Comparison of ENCODE assay signal across 10 cellular contexts in genomic region chr7:2172311-2173183, GRCh38.
DNase-seq lines count a peak whose midpoint lies in the region; ATAC-seq and TF ChIP-seq lines count a peak whose summit lies in the region.
"Had no signal": no experiment of that assay in that cellular context is flagged by ENCODE, and none has a peak within 500 bp of the region (broad histone marks: within the 10 kb centered on the region; RNA-seq: fewer than 3 reads in every experiment).

No MANE protein-coding gene starts in this region.

- H3K4me1 Mint-ChIP-seq in activated T-helper 1 cell treated with anti-CD3 and anti-CD28 coated beads, Interleukin-12 subunit alpha, Interleukin-12 subunit beta, Interleukin-2, Interleukin-4 antibody, amounts not matched to agents 30 ng/mL and 10 ng/mL and 1 ng/mL, durations not matched to agents 14 hours and 24 hours and 36 hours (ENCODE audit: low read depth) = no peaks in the 10 kb centered on the region

- H3K9me3 ChIP-seq in A673 (ENCODE audit: low read depth, low read length, poor library complexity, severe bottlenecking) (no peaks in the 10 kb centered on the region), right lobe of liver (no peaks in the 10 kb centered on the region), OCI-LY7 (ENCODE audit: low read length) (no peaks in the 10 kb centered on the region)

- WGBS in right lobe of liver (ENCODE audit: insufficient coverage, low coverage, low lambda C conversion rate, missing lambda C conversion rate) = 74% methylated on average over 9 of the region's 39 CpGs

- no peaks in the 10 kb centered on the region for H3K27me3 Mint-ChIP-seq in activated T-helper 1 cell treated with anti-CD3 and anti-CD28 coated beads, Interleukin-12 subunit alpha, Interleukin-12 subunit beta, Interleukin-2, Interleukin-4 antibody, amounts not matched to agents 30 ng/mL and 10 ng/mL and 1 ng/mL, durations not matched to agents 14 hours and 24 hours and 36 hours (ENCODE audit: insufficient read depth)
- H3K27me3 Mint-ChIP-seq: dendritic cell treated with granulocyte-macrophage colony-stimulating factor and Interleukin-4, amounts not matched to agents 40 ng/mL and 50 ng/mL, for 4 days had no signal

- H3K4me3 ChIP-seq in A673 (ENCODE audit: low read depth, low read length, poor library complexity, severe bottlenecking) (no peak overlapping the region), LNCaP clone FGC (ENCODE audit: low read depth, low read length) (0 out of 2 replicates have a peak overlapping the region, but pooled peaks have one; percentile 5), astrocyte of the spinal cord (ENCODE audit: low read depth, low read length) (no peak overlapping the region), right lobe of liver (no peak overlapping the region), OCI-LY7 (ENCODE audit: low read depth, low read length, poor library complexity, severe bottlenecking) (no peak overlapping the region)
- H3K4me3 ChIP-seq: skin epidermis had no signal

- peak; percentile 80 for DNase-seq in A673 (ENCODE audit: low spot score)
- peak; percentile 98 for DNase-seq in LNCaP clone FGC (ENCODE audit: low read depth)
- peak; percentile 95 for DNase-seq in astrocyte of the spinal cord (ENCODE audit: low read depth, low spot score)
- DNase-seq in right lobe of liver = no peak
- no peak for DNase-seq in GM19238 (ENCODE audit: insufficient read length, low spot score)
- DNase-seq in OCI-LY7 (ENCODE audit: low spot score) = no peak
- DNase-seq in activated T-helper 1 cell treated with anti-CD3 and anti-CD28 coated beads, Interleukin-12 subunit alpha, Interleukin-12 subunit beta, Interleukin-2, Interleukin-4 antibody, amounts not matched to agents 30 ng/mL and 10 ng/mL and 1 ng/mL, durations not matched to agents 14 hours and 24 hours and 36 hours (ENCODE audit: low spot score) = no peak
- no peak for DNase-seq in NAMALWA (ENCODE audit: low spot score)

- POLR2A ChIA-PET in A673 (lab: Charles Lee; ENCODE audit: low non-redundant PET) = no interaction called here
- POLR2A ChIA-PET in OCI-LY7 (lab: Charles Lee) = no interaction called here

- H3K9me2 ChIP-seq in OCI-LY7 (ENCODE audit: insufficient read depth, low read length) = no peaks in the 10 kb centered on the region

- CTCF ChIA-PET in A673 (lab: Charles Lee) (interaction anchor here (1.1 kb wide), 1 partner anchor 360 kb away, joined by 3 read pairs; no protein-coding TSS in a partner anchor), OCI-LY7 (lab: Charles Lee; ENCODE audit: unreplicated experiment) (no interaction called here)

- H3K36me3 Mint-ChIP-seq in activated T-helper 1 cell treated with anti-CD3 and anti-CD28 coated beads, Interleukin-12 subunit alpha, Interleukin-12 subunit beta, Interleukin-2, Interleukin-4 antibody, amounts not matched to agents 30 ng/mL and 10 ng/mL and 1 ng/mL, durations not matched to agents 14 hours and 24 hours and 36 hours (ENCODE audit: low read depth) = peaks cover 3% of the 10 kb centered on the region

- H3K79me2 ChIP-seq in OCI-LY7 (ENCODE audit: insufficient read depth, low read depth, low read length) = no peaks in the 10 kb centered on the region

- no peak for TF ChIP-seq CTCF in A673 (conservative IDR thresholded peaks at IDR 0.05; ENCODE audit: low read depth, low read length)
- TF ChIP-seq CTCF in LNCaP clone FGC (IDR thresholded peaks at IDR 0.05; ENCODE audit: control insufficient read depth, extremely low read depth, insufficient read depth) = no peak
- TF ChIP-seq CTCF in astrocyte of the spinal cord (IDR thresholded peaks at IDR 0.05; ENCODE audit: low read depth, low read length) = peak; percentile 2
- no peak for TF ChIP-seq CTCF in right lobe of liver (IDR thresholded peaks at IDR 0.05)
- no peak for TF ChIP-seq CTCF in OCI-LY7 (conservative IDR thresholded peaks at IDR 0.05; ENCODE audit: low read length)

- H3K27me3 ChIP-seq in A673 (replicated peaks; ENCODE audit: insufficient read depth, low read depth, low read length, poor library complexity) (no peaks in the 10 kb centered on the region), right lobe of liver (no peaks in the 10 kb centered on the region)

- H3K27ac Mint-ChIP-seq in activated T-helper 1 cell treated with anti-CD3 and anti-CD28 coated beads, Interleukin-12 subunit alpha, Interleukin-12 subunit beta, Interleukin-2, Interleukin-4 antibody, amounts not matched to agents 30 ng/mL and 10 ng/mL and 1 ng/mL, durations not matched to agents 14 hours and 24 hours and 36 hours = no peak overlapping the region
- H3K27ac Mint-ChIP-seq: dendritic cell treated with granulocyte-macrophage colony-stimulating factor and Interleukin-4, amounts not matched to agents 40 ng/mL and 50 ng/mL, for 4 days had no signal

- no peak for TF ChIP-seq POLR2A in right lobe of liver (IDR thresholded peaks at IDR 0.05)

- no peaks in the 10 kb centered on the region for H4K20me1 ChIP-seq in OCI-LY7 (ENCODE audit: insufficient read depth, low read length)

- BruUV-seq in A673 (replicated peaks; lab: Mats Ljungman, UMichigan) (no TSS peak), OCI-LY7 (replicated peaks; lab: Mats Ljungman, UMichigan) (no TSS peak)

- in situ Hi-C loops in astrocyte of the spinal cord (cut with HindIII; ENCODE audit: low sequenced_read_pairs) = no loop called here

- intact Hi-C loops in A673 (cut with micrococcal nuclease; ENCODE audit: unreplicated experiment) (no loop called here), right lobe of liver (cut with DNase I) (no loop called here), OCI-LY7 (cut with micrococcal nuclease; ENCODE audit: unreplicated experiment) (loop anchor here (2.0 kb wide), 1 partner anchor 18 kb away; no protein-coding TSS in a partner anchor)
- intact Hi-C loops in activated T-helper 1 cell treated with anti-CD3 and anti-CD28 coated beads, Interleukin-12 subunit alpha, Interleukin-12 subunit beta, Interleukin-2, Interleukin-4 antibody, amounts not matched to agents 30 ng/mL and 10 ng/mL and 1 ng/mL, durations not matched to agents 14 hours and 24 hours and 36 hours (cut with micrococcal nuclease) = no loop called here

- H3K36me3 ChIP-seq in A673 (ENCODE audit: insufficient read depth, low read length, poor library complexity, severe bottlenecking) = no peaks in the 10 kb centered on the region
- no peaks in the 10 kb centered on the region for H3K36me3 ChIP-seq in right lobe of liver
- H3K36me3 ChIP-seq in OCI-LY7 (ENCODE audit: insufficient read depth, low read length) = peaks cover 16% of the 10 kb centered on the region; the same call in 1 of the 2 replicates

- peak; percentile 28 to 67 (median 43) for ATAC-seq in right lobe of liver

- peaks cover 42% of the 10 kb centered on the region for H3K4me1 ChIP-seq in A673 (ENCODE audit: insufficient read depth, low read length, poor library complexity, severe bottlenecking)
- H3K4me1 ChIP-seq in right lobe of liver = no peaks in the 10 kb centered on the region
- no peaks in the 10 kb centered on the region for H3K4me1 ChIP-seq in OCI-LY7 (ENCODE audit: insufficient read depth, low read length, poor library complexity, severe bottlenecking)

- no peak overlapping the region for H3K4me3 Mint-ChIP-seq in activated T-helper 1 cell treated with anti-CD3 and anti-CD28 coated beads, Interleukin-12 subunit alpha, Interleukin-12 subunit beta, Interleukin-2, Interleukin-4 antibody, amounts not matched to agents 30 ng/mL and 10 ng/mL and 1 ng/mL, durations not matched to agents 14 hours and 24 hours and 36 hours
- H3K4me3 Mint-ChIP-seq: dendritic cell treated with granulocyte-macrophage colony-stimulating factor and Interleukin-4, amounts not matched to agents 40 ng/mL and 50 ng/mL, for 4 days had no signal

- H3K9me3 Mint-ChIP-seq in activated T-helper 1 cell treated with anti-CD3 and anti-CD28 coated beads, Interleukin-12 subunit alpha, Interleukin-12 subunit beta, Interleukin-2, Interleukin-4 antibody, amounts not matched to agents 30 ng/mL and 10 ng/mL and 1 ng/mL, durations not matched to agents 14 hours and 24 hours and 36 hours = no peaks in the 10 kb centered on the region
- H3K9me3 Mint-ChIP-seq: dendritic cell treated with granulocyte-macrophage colony-stimulating factor and Interleukin-4, amounts not matched to agents 40 ng/mL and 50 ng/mL, for 4 days had no signal

- H3K27ac ChIP-seq in A673 (ENCODE audit: low read depth, low read length, poor library complexity, severe bottlenecking) = peak overlapping the region; percentile 52
- no peak overlapping the region for H3K27ac ChIP-seq in right lobe of liver
- H3K27ac ChIP-seq in OCI-LY7 (ENCODE audit: low read depth, low read length, poor library complexity, severe bottlenecking) = no peak overlapping the region
- H3K27ac ChIP-seq: skin epidermis had no signal

- no peak overlapping the region for H3K4me2 ChIP-seq in OCI-LY7 (ENCODE audit: low read length)

- H2AFZ ChIP-seq in OCI-LY7 (ENCODE audit: low read length) = no peak overlapping the region

Comparison
In these comparisons a context has a peak if more than half of its experiments do, and no peak if none do; other contexts are left out.
1. DNase-seq: peak in A673 (single experiment), LNCaP clone FGC (single experiment) and astrocyte of the spinal cord (single experiment); none in right lobe of liver (0 of 3), GM19238 (single experiment), OCI-LY7 (single experiment), activated T-helper 1 cell treated with anti-CD3 and anti-CD28 coated beads, Interleukin-12 subunit alpha, Interleukin-12 subunit beta, Interleukin-2, Interleukin-4 antibody, amounts not matched to agents 30 ng/mL and 10 ng/mL and 1 ng/mL, durations not matched to agents 14 hours and 24 hours and 36 hours (single experiment) and NAMALWA (single experiment).